In the genomic region with DNA sequence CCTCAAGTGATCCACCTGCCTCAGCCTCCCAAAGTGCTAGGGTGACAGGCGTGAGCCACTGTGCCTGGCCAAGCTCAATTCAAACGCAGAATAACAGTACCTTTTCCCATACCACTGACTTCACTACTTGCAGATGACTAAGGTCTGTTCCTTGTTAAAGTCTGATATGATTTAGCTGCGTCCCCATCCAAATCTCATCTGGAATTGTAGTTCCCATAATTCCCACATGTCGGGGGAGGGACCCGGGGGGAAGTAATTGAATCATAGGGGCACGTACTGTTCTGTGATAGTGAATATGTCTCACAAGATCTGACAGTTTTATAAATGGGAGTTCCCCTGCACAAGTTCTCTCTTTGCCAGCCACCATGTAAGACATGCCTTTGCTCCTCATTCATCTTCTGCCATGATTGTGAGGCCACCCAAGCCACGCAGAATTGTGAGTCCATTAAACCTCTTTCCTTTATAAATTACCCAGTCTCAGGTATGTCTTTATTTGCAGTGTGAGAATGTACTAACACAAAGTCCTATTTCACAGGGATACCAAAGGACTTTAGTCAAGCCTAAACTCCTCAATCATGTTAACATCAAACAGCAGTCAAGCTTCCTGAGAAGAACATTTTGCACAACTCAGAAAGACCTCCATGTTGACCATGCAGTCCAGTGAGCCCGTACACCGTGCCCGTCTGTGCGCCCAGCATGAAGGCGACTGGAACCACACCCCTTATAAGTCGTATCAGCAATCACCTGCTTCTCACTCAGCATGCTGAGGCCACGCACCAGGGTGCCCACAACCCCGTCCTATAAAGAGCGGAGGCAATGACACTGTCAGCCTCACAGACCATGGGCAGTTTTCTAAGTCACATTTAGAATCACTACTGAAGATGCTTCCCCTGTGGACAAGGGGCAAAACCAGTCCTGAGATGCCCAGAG, we compare ENCODE assay signal across 21 cellular contexts. TPM values are rescaled to one million over a fixed set of nuclear protein-coding genes. Genes with fewer than 3 reads are reported as not detected.
DNase-seq lines count a peak whose midpoint lies in the region; ATAC-seq and TF ChIP-seq lines count a peak whose summit lies in the region.
"Had no signal": no experiment of that assay in that cellular context is flagged by ENCODE, and none has a peak within 500 bp of the region (broad histone marks: within the 10 kb centered on the region; RNA-seq: fewer than 3 reads in every experiment).

No MANE protein-coding gene starts in this region.

- H3K9me3 ChIP-seq in OCI-LY7 (ENCODE audit: low read length) (peaks cover 38% of the 10 kb centered on the region), transverse colon (no peaks in the 10 kb centered on the region)

- no peaks in the 10 kb centered on the region for H3K9me2 ChIP-seq in OCI-LY7 (ENCODE audit: insufficient read depth, low read length)

- peaks cover 58% of the 10 kb centered on the region for H3K36me3 Mint-ChIP-seq in stimulated activated naive CD8-positive, alpha-beta T cell treated with anti-CD3 and anti-CD28 coated beads, Interleukin-15, Interleukin-2, amounts not matched to agents 100 ng/mL and 50 ng/mL, for 24 hours (ENCODE audit: low read depth)
- peaks cover 8% of the 10 kb centered on the region for H3K36me3 Mint-ChIP-seq in glutamatergic neuron (ENCODE audit: unreplicated experiment)

- H4K20me1 ChIP-seq in OCI-LY7 (ENCODE audit: insufficient read depth, low read length): no peaks in the 10 kb centered on the region

- H3K27ac Mint-ChIP-seq in stimulated activated naive CD8-positive, alpha-beta T cell treated with anti-CD3 and anti-CD28 coated beads, Interleukin-15, Interleukin-2, amounts not matched to agents 100 ng/mL and 50 ng/mL, for 24 hours: peak overlapping the region; percentile 16
- no peak overlapping the region for H3K27ac Mint-ChIP-seq in stimulated activated naive CD8-positive, alpha-beta T cell treated with anti-CD3 and anti-CD28 coated beads, Interleukin-15, amount 100 ng/mL, for 72 hours
- peak overlapping the region; percentile 22 for H3K27ac Mint-ChIP-seq in glutamatergic neuron (ENCODE audit: unreplicated experiment)

- peaks cover 14% of the 10 kb centered on the region for H3K9me3 Mint-ChIP-seq in stimulated activated naive CD8-positive, alpha-beta T cell treated with anti-CD3 and anti-CD28 coated beads, Interleukin-15, Interleukin-2, amounts not matched to agents 100 ng/mL and 50 ng/mL, for 24 hours
- peaks cover 14 to 28% of the 10 kb centered on the region in 2 donors for H3K9me3 Mint-ChIP-seq in stimulated activated naive CD8-positive, alpha-beta T cell treated with anti-CD3 and anti-CD28 coated beads, Interleukin-15, amount 100 ng/mL, for 72 hours
- peaks cover 24% of the 10 kb centered on the region for H3K9me3 Mint-ChIP-seq in glutamatergic neuron (ENCODE audit: unreplicated experiment)

- no peak overlapping the region for H3K4me3 Mint-ChIP-seq in stimulated activated naive CD8-positive, alpha-beta T cell treated with anti-CD3 and anti-CD28 coated beads, Interleukin-15, Interleukin-2, amounts not matched to agents 100 ng/mL and 50 ng/mL, for 24 hours
- no peak overlapping the region for H3K4me3 Mint-ChIP-seq in stimulated activated naive CD8-positive, alpha-beta T cell treated with anti-CD3 and anti-CD28 coated beads, Interleukin-15, amount 100 ng/mL, for 72 hours
- H3K4me3 Mint-ChIP-seq in glutamatergic neuron (ENCODE audit: unreplicated experiment): no peak overlapping the region
- H3K4me3 Mint-ChIP-seq: CD14-positive monocyte had no signal

- peaks cover 64% of the 10 kb centered on the region for H3K4me1 Mint-ChIP-seq in stimulated activated naive CD8-positive, alpha-beta T cell treated with anti-CD3 and anti-CD28 coated beads, Interleukin-15, Interleukin-2, amounts not matched to agents 100 ng/mL and 50 ng/mL, for 24 hours (ENCODE audit: low read depth)
- H3K4me1 Mint-ChIP-seq in stimulated activated naive CD8-positive, alpha-beta T cell treated with anti-CD3 and anti-CD28 coated beads, Interleukin-15, amount 100 ng/mL, for 72 hours: peaks cover 55% of the 10 kb centered on the region
- peaks cover 45% of the 10 kb centered on the region for H3K4me1 Mint-ChIP-seq in glutamatergic neuron (ENCODE audit: low read depth, unreplicated experiment)

- H3K27ac ChIP-seq in OCI-LY7 (ENCODE audit: low read depth, low read length, poor library complexity, severe bottlenecking) (peak overlapping the region; percentile 91), transverse colon (no peak overlapping the region)

- POLR2A ChIA-PET in OCI-LY7 (lab: Charles Lee): interaction anchor here (0.7 to 0.9 kb wide), 3 partner anchors 10 to 129 kb away, joined by 3 to 4 read pairs (median 3); no protein-coding TSS in a partner anchor

- H3K4me3 ChIP-seq in OCI-LY7 (ENCODE audit: low read depth, low read length, poor library complexity, severe bottlenecking): no peak overlapping the region
- H3K4me3 ChIP-seq in transverse colon: no peak overlapping the region

- TF ChIP-seq CTCF in OCI-LY7 (conservative IDR thresholded peaks at IDR 0.05; ENCODE audit: low read length) (no peak), glutamatergic neuron (IDR thresholded peaks at IDR 0.05; ENCODE audit: partially characterized antibody, unreplicated experiment) (no peak), transverse colon (IDR thresholded peaks at IDR 0.05) (no peak)

- no peak overlapping the region for H2AFZ ChIP-seq in OCI-LY7 (ENCODE audit: low read length)

- TF ChIP-seq POLR2A in transverse colon (IDR thresholded peaks at IDR 0.05): no peak

- H3K27me3 Mint-ChIP-seq in stimulated activated naive CD8-positive, alpha-beta T cell treated with anti-CD3 and anti-CD28 coated beads, Interleukin-15, Interleukin-2, amounts not matched to agents 100 ng/mL and 50 ng/mL, for 24 hours: no peaks in the 10 kb centered on the region
- H3K27me3 Mint-ChIP-seq in stimulated activated naive CD8-positive, alpha-beta T cell treated with anti-CD3 and anti-CD28 coated beads, Interleukin-15, amount 100 ng/mL, for 72 hours: no peaks in the 10 kb centered on the region
- peaks cover 7% of the 10 kb centered on the region for H3K27me3 Mint-ChIP-seq in glutamatergic neuron (ENCODE audit: unreplicated experiment)

- CTCF ChIA-PET in OCI-LY7 (lab: Charles Lee; ENCODE audit: unreplicated experiment): no interaction called here

- intact Hi-C loops in OCI-LY7 (cut with micrococcal nuclease; ENCODE audit: unreplicated experiment) (loop anchor here (5.0 kb wide), 2 partner anchors 43 to 52 kb away; no protein-coding TSS in a partner anchor), transverse colon (cut with DNase I; ENCODE audit: low total_unique reads) (no loop called here)

- peaks cover 71% of the 10 kb centered on the region for H3K79me2 ChIP-seq in OCI-LY7 (ENCODE audit: insufficient read depth, low read depth, low read length)

- H3K4me1 ChIP-seq in OCI-LY7 (ENCODE audit: insufficient read depth, low read length, poor library complexity, severe bottlenecking): peaks cover 46% of the 10 kb centered on the region
- peaks cover 0 to 20% (median 6%) of the 10 kb centered on the region in 4 donors for H3K4me1 ChIP-seq in transverse colon

- no peaks in the 10 kb centered on the region for H3K27me3 ChIP-seq in transverse colon

- ATAC-seq in stimulated activated naive CD8-positive, alpha-beta T cell treated with anti-CD3 and anti-CD28 coated beads, Interleukin-15, amount 100 ng/mL, for 72 hours: no peak
- ATAC-seq in HG02870 (IDR thresholded peaks at IDR 0.05; ENCODE audit: unreplicated experiment) (no peak), HG02981 (IDR thresholded peaks at IDR 0.05; ENCODE audit: unreplicated experiment) (no peak)
- ATAC-seq: SK-N-SH treated with all-trans-retinoic acid at 6 μM for 48 hours had no signal

- no peak overlapping the region for H3K4me2 ChIP-seq in OCI-LY7 (ENCODE audit: low read length)

- no peak for DNase-seq in stimulated activated naive CD8-positive, alpha-beta T cell treated with anti-CD3 and anti-CD28 coated beads, Interleukin-15, amount 100 ng/mL, for 72 hours
- DNase-seq in OCI-LY7 (ENCODE audit: low spot score): no peak
- no peak for DNase-seq in glutamatergic neuron
- DNase-seq in transverse colon: no peak
- no peak for DNase-seq in mesenteric fat pad (ENCODE audit: low spot score)
- DNase-seq: COR-L47, DMS 273 treated with DMSO at 0.1 percent for 48 hours, DND-41, H7, KG1, MV-4-11, NCI-H187, NCI-H2227 treated with DMSO at 0.1 percent for 48 hours, NCI-H510A treated with DMSO at 0.1 percent for 48 hours, NCI-H774, SHP77 had no signal

- in situ Hi-C loops in transverse colon (cut with MboI; ENCODE audit: low pct_ligation_motif_present in 1 of 4, low pct_unique_long_range_greater_than_20kb in 1 of 4, low sequenced_read_pairs in 3 of 4): loop anchor here in 2 of 4 donors (25.0 kb wide), 2 partner anchors 343 to 532 kb away; no protein-coding TSS in a partner anchor

- H3K36me3 ChIP-seq in OCI-LY7 (ENCODE audit: insufficient read depth, low read length): peaks cover 52% of the 10 kb centered on the region
- no peaks in the 10 kb centered on the region for H3K36me3 ChIP-seq in transverse colon

- BruUV-seq in OCI-LY7 (replicated peaks; lab: Mats Ljungman, UMichigan): no TSS peak

- TF ChIP-seq EP300 in transverse colon (IDR thresholded peaks at IDR 0.05; ENCODE audit: low read depth): peak; percentile 59

- WGBS in transverse colon (ENCODE audit: low coverage in 1 of 2), 2 donors: 84 to 94% methylated on average over 3 to 16 of the region's 16 CpGs

RNA-seq across cellular contexts. Expression of gene FOXN3, which starts 36.9 kb away (rescaled TPM):
- 54.8 and 77.7 TPM in 2 replicates for total RNA-seq in OCI-LY7 (2014; rRNA removed; shearing (Covaris generic))
- 102 and 108 TPM in 2 replicates for total RNA-seq in OCI-LY7 (2022)
- 139 TPM for total RNA-seq in glutamatergic neuron (ENCODE audit: unreplicated experiment)
- total RNA-seq in transverse colon: 100 to 1,000 TPM in 3 of 4 donors, 10 to 100 TPM in 1; 66.1 to 130 (median 109) TPM
- 136 TPM for total RNA-seq in mesenteric fat pad

Comparison
In these comparisons a context has a peak if more than half of its experiments do, and no peak if none do; other contexts are left out.
1. H3K27ac Mint-ChIP-seq: peak in stimulated activated naive CD8-positive, alpha-beta T cell treated with anti-CD3 and anti-CD28 coated beads, Interleukin-15, Interleukin-2, amounts not matched to agents 100 ng/mL and 50 ng/mL, for 24 hours (single experiment) and glutamatergic neuron (single experiment); none in stimulated activated naive CD8-positive, alpha-beta T cell treated with anti-CD3 and anti-CD28 coated beads, Interleukin-15, amount 100 ng/mL, for 72 hours (0 of 2).